In genomic region chr19:18940791-18941627, GRCh38 we compare ENCODE assay signal across 8 cellular contexts. TPM values are rescaled to one million over a fixed set of nuclear protein-coding genes. Genes with fewer than 3 reads are reported as not detected.
DNase-seq lines count a peak whose midpoint lies in the region; ATAC-seq and TF ChIP-seq lines count a peak whose summit lies in the region.

Gene HOMER3, minus strand, starts transcription at chr19:18941217. Its CDS starts 2,235 bp downstream, at chr19:18938982.

- H3K27me3 ChIP-seq in endocrine pancreas (ENCODE audit: control insufficient read depth, insufficient read depth, low read length): no peaks in the 10 kb centered on the region
- H3K27me3 ChIP-seq in mesendoderm (ENCODE audit: insufficient read depth, low read length, poor library complexity): peaks cover 5% of the 10 kb centered on the region

- WGBS in mesendoderm (ENCODE audit: extremely low coverage, insufficient coverage, low lambda C conversion rate): no CpG with 5 or more reads among the region's 81 CpGs

- H3K36me3 Mint-ChIP-seq in activated CD8-positive, alpha-beta memory T cell treated with anti-CD3 and anti-CD28 coated beads, Interleukin-2, amount 10 ng/mL, durations not matched to agents 7 days and 5 days: no peaks in the 10 kb centered on the region

- no peak within 1 kb of the TSS for H3K23ac ChIP-seq in mesendoderm (ENCODE audit: low read length)

- H3K4me2 ChIP-seq in mesendoderm (ENCODE audit: low read length): peak within 1 kb of the TSS; percentile 54

- H3K18ac ChIP-seq in mesendoderm (ENCODE audit: low read length): peak within 1 kb of the TSS; percentile 91

- peak within 1 kb of the TSS; percentile 54 for H2BK120ac ChIP-seq in mesendoderm (ENCODE audit: low read depth, low read length)

- H3K56ac ChIP-seq in mesendoderm (ENCODE audit: low read length): peak within 1 kb of the TSS; percentile 85

- H3K4me3 ChIP-seq in endocrine pancreas (ENCODE audit: control insufficient read depth, insufficient read depth, low read length) (peak within 1 kb of the TSS; percentile 17), mesendoderm (ENCODE audit: low read length) (peak within 1 kb of the TSS; percentile 34)

- H3K4me3 Mint-ChIP-seq in activated CD8-positive, alpha-beta memory T cell treated with anti-CD3 and anti-CD28 coated beads, Interleukin-2, amount 10 ng/mL, durations not matched to agents 7 days and 5 days: peak within 1 kb of the TSS; percentile 20

- H3K9me3 Mint-ChIP-seq in activated CD8-positive, alpha-beta memory T cell treated with anti-CD3 and anti-CD28 coated beads, Interleukin-2, amount 10 ng/mL, durations not matched to agents 7 days and 5 days (ENCODE audit: low read depth): no peaks in the 10 kb centered on the region

- no peak within 1 kb of the TSS for H4K8ac ChIP-seq in mesendoderm (ENCODE audit: low read depth, low read length)

- peak; percentile 92 for TF ChIP-seq CTCF in 22Rv1 (IDR thresholded peaks at IDR 0.05)
- peak; percentile 26 for TF ChIP-seq CTCF in GM13976 (IDR thresholded peaks at IDR 0.05; ENCODE audit: borderline replicate concordance, control extremely low read depth, extremely low read depth, insufficient read depth, missing control alignments)

- H2AK5ac ChIP-seq in mesendoderm (ENCODE audit: low read length): no peak within 1 kb of the TSS

- H3K27ac Mint-ChIP-seq in activated CD8-positive, alpha-beta memory T cell treated with anti-CD3 and anti-CD28 coated beads, Interleukin-2, amount 10 ng/mL, durations not matched to agents 7 days and 5 days: no peak within 1 kb of the TSS

- H3K9ac ChIP-seq in endocrine pancreas (ENCODE audit: control insufficient read depth, insufficient read depth, low read length) (peak within 1 kb of the TSS; percentile 65), mesendoderm (ENCODE audit: low read length) (peak within 1 kb of the TSS; percentile 63)

- H2BK15ac ChIP-seq in mesendoderm (replicated peaks; ENCODE audit: low read depth): no peak within 1 kb of the TSS

- H2BK5ac ChIP-seq in mesendoderm (ENCODE audit: low read length): no peak within 1 kb of the TSS

- no peaks in the 10 kb centered on the region for H3K36me3 ChIP-seq in endocrine pancreas (ENCODE audit: control insufficient read depth, insufficient read depth, low read length)
- no peaks in the 10 kb centered on the region for H3K36me3 ChIP-seq in mesendoderm (ENCODE audit: control insufficient read depth, insufficient read depth, low read length)

- H3K79me1 ChIP-seq in mesendoderm (ENCODE audit: low read length): no peaks in the 10 kb centered on the region

- H3K27me3 Mint-ChIP-seq in activated CD8-positive, alpha-beta memory T cell treated with anti-CD3 and anti-CD28 coated beads, Interleukin-2, amount 10 ng/mL, durations not matched to agents 7 days and 5 days: peaks cover 40% of the 10 kb centered on the region

- H4K5ac ChIP-seq in mesendoderm (ENCODE audit: low read length): no peak within 1 kb of the TSS

- ATAC-seq in activated CD8-positive, alpha-beta memory T cell treated with anti-CD3 and anti-CD28 coated beads, Interleukin-2, amount 10 ng/mL, durations not matched to agents 7 days and 5 days: peak; percentile 86
- ATAC-seq in HG03095 (IDR thresholded peaks at IDR 0.05; ENCODE audit: unreplicated experiment): no peak

- H3K9me3 ChIP-seq in endocrine pancreas (ENCODE audit: control insufficient read depth, low read length): no peaks in the 10 kb centered on the region

- H3K27ac ChIP-seq in 22Rv1 (peak within 1 kb of the TSS; percentile 37; the same call in 1 of the 2 replicates), mesendoderm (ENCODE audit: low read depth, low read length) (no peak within 1 kb of the TSS)

- DNase-seq in GM13976 (ENCODE audit: low spot score) (peak; percentile 94), NCI-H69 (lab: John Stamatoyannopoulos, UW) (peak; percentile 80), mesendoderm (peak; percentile 53)
- peak; percentile 67 for DNase-seq in activated CD8-positive, alpha-beta memory T cell treated with anti-CD3 and anti-CD28 coated beads, Interleukin-2, amount 10 ng/mL, durations not matched to agents 7 days and 5 days
- peak; percentile 43 for DNase-seq in stimulated activated CD8-positive, alpha-beta memory T cell treated with anti-CD3 and anti-CD28 coated beads, Interleukin-12 subunit alpha, Interleukin-12 subunit beta, amount 100 ng/mL, for 24 hours (ENCODE audit: extremely low read depth)

- H3K4me1 Mint-ChIP-seq in activated CD8-positive, alpha-beta memory T cell treated with anti-CD3 and anti-CD28 coated beads, Interleukin-2, amount 10 ng/mL, durations not matched to agents 7 days and 5 days: peaks cover 2% of the 10 kb centered on the region

- H3K4ac ChIP-seq in mesendoderm (ENCODE audit: low read depth, low read length): peak within 1 kb of the TSS; percentile 96

- H3K79me2 ChIP-seq in mesendoderm (ENCODE audit: control insufficient read depth, insufficient read depth, low read length): no peaks in the 10 kb centered on the region

- CTCF ChIA-PET in activated CD8-positive, alpha-beta memory T cell treated with anti-CD3 and anti-CD28 coated beads, Interleukin-2, amount 10 ng/mL, durations not matched to agents 7 days and 5 days (lab: Charles Lee): no interaction called here

- no peaks in the 10 kb centered on the region for H3K4me1 ChIP-seq in endocrine pancreas (ENCODE audit: control insufficient read depth, insufficient read depth, low read length)
- no peaks in the 10 kb centered on the region for H3K4me1 ChIP-seq in mesendoderm (ENCODE audit: control insufficient read depth, low read depth, low read length)

- in situ Hi-C loops in GM13976 (cut with MboI; ENCODE audit: low sequenced_read_pairs, unreplicated experiment): no loop called here

RNA-seq across cellular contexts. Expression of gene HOMER3, which starts in this region (rescaled TPM):
- total RNA-seq in activated CD8-positive, alpha-beta memory T cell treated with anti-CD3 and anti-CD28 coated beads, Interleukin-2, amount 10 ng/mL, durations not matched to agents 7 days and 5 days: under 1 TPM in 1 of 2 experiments, not detected in 1; 0.26 TPM
- 3.9 TPM for polyA plus RNA-seq in mesendoderm (2013, experiment 1 of 2)
- 4.0 TPM for polyA plus RNA-seq in mesendoderm (2013, experiment 2 of 2)

Comparison
In these comparisons a context has a peak if more than half of its experiments do, and no peak if none do; other contexts are left out.
1. Peak in DNase-seq and ATAC-seq in activated CD8-positive, alpha-beta memory T cell treated with anti-CD3 and anti-CD28 coated beads, Interleukin-2, amount 10 ng/mL, durations not matched to agents 7 days and 5 days; RNA of the gene not detected or under 1 TPM.
2. DNase-seq: peak in every context shown above with its lines; median percentile 94 in GM13976; 80 in NCI-H69; 67 in activated CD8-positive, alpha-beta memory T cell treated with anti-CD3 and anti-CD28 coated beads, Interleukin-2, amount 10 ng/mL, durations not matched to agents 7 days and 5 days; 53 in mesendoderm; 43 in stimulated activated CD8-positive, alpha-beta memory T cell treated with anti-CD3 and anti-CD28 coated beads, Interleukin-12 subunit alpha, Interleukin-12 subunit beta, amount 100 ng/mL, for 24 hours.